Comparison of ENCODE assay signal across 1 cellular context in the genomic region with DNA sequence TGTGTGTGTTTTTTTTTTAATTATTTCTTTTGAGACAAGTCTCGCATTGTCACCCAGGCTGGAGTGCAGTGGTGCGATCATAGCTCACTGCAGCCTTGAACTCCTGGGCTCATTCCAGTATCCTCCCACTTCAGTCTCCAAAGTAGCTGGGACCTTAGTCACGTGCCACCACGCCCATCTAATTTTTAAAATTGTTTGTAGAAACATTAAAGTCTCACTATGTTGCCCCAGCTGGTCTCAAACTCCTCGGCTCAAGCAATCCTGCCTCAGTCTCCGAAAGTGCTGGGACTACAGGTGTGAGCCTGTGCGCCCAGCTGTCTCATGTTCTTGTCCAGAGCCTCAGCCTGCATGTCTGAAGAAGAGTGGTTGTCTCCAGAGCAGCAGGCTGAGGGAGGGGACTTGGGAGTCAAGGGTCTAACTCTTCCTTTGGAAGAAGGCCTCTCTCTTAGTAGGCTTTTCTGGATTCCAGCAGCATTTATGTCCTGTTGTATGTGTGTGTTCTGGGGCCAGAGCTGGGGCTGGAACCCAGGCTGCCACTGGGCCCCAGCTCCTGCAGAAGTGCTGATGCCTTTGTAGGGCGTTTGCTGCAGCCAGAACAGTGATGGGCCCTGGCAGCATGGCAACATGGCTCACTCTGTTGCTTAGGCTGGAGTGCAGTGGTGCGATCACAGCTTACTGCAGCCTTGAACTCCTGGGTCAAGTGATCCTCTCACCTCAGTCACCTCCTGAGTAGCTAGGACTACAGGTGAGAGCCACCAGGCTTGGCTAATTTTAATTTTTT.
TF ChIP-seq lines count a peak whose summit lies in the region.

No MANE protein-coding gene starts in this region.

TF ChIP-seq in HepG2, 621 proteins besides CTCF, POLR2A, EP300 and RAD21 (continued from another document and continues in another):
- TF ChIP-seq MIER3 (CRISPR knock-in tag; IDR thresholded peaks at IDR 0.05; ENCODE audit: borderline replicate concordance) (no peak), ZNF543 (CRISPR knock-in tag; IDR thresholded peaks at IDR 0.05) (no peak), BHLHE40 (IDR thresholded peaks at IDR 0.05; ENCODE audit: low read length) (peak; percentile 77), DNMT1 (CRISPR knock-in tag; IDR thresholded peaks at IDR 0.05) (no peak), KDM2A (CRISPR knock-in tag; IDR thresholded peaks at IDR 0.05; ENCODE audit: borderline replicate concordance, low read depth) (peak; percentile 44; the same call in 1 of the 2 replicates), ZBTB3 (CRISPR knock-in tag; IDR thresholded peaks at IDR 0.05; ENCODE audit: borderline replicate concordance, low read depth) (no peak), ZNF720 (CRISPR knock-in tag; IDR thresholded peaks at IDR 0.05) (no peak), MTF2 (CRISPR knock-in tag; IDR thresholded peaks at IDR 0.05; ENCODE audit: borderline replicate concordance) (no peak), ZNF580 (CRISPR knock-in tag; IDR thresholded peaks at IDR 0.05; ENCODE audit: borderline replicate concordance, low read depth) (no peak), ZNF749 (CRISPR knock-in tag; IDR thresholded peaks at IDR 0.05; ENCODE audit: borderline replicate concordance) (no peak), TSC22D2 (CRISPR knock-in tag; IDR thresholded peaks at IDR 0.05; ENCODE audit: borderline replicate concordance) (no peak), PRDM10 (CRISPR knock-in tag; IDR thresholded peaks at IDR 0.05; ENCODE audit: low read depth) (no peak), CREM (IDR thresholded peaks at IDR 0.05) (no peak), CREM (CRISPR knock-in tag; IDR thresholded peaks at IDR 0.05) (no peak), GABPA (IDR thresholded peaks at IDR 0.05; ENCODE audit: low read depth, low read length) (no peak), GABPA (CRISPR knock-in tag; IDR thresholded peaks at IDR 0.05; ENCODE audit: low read depth) (no peak), ATF1 (CRISPR knock-in tag; IDR thresholded peaks at IDR 0.05) (no peak), TOPORS (CRISPR knock-in tag; IDR thresholded peaks at IDR 0.05) (no peak), ZNF652 (CRISPR knock-in tag; IDR thresholded peaks at IDR 0.05; ENCODE audit: borderline replicate concordance, low read depth) (no peak), MED1 (CRISPR knock-in tag; IDR thresholded peaks at IDR 0.05) (no peak), ZNF431 (CRISPR knock-in tag; IDR thresholded peaks at IDR 0.05; ENCODE audit: borderline replicate concordance, low read depth) (no peak), SP4 (CRISPR knock-in tag; IDR thresholded peaks at IDR 0.05) (no peak), ZBTB10 (CRISPR knock-in tag; IDR thresholded peaks at IDR 0.05; ENCODE audit: borderline replicate concordance) (no peak), ZNF549 (CRISPR knock-in tag; IDR thresholded peaks at IDR 0.05) (no peak), SAP130 (CRISPR knock-in tag; IDR thresholded peaks at IDR 0.05; ENCODE audit: low read depth) (peak; percentile 40; the same call in 1 of the 2 replicates)
- TF ChIP-seq, protein P1, sequence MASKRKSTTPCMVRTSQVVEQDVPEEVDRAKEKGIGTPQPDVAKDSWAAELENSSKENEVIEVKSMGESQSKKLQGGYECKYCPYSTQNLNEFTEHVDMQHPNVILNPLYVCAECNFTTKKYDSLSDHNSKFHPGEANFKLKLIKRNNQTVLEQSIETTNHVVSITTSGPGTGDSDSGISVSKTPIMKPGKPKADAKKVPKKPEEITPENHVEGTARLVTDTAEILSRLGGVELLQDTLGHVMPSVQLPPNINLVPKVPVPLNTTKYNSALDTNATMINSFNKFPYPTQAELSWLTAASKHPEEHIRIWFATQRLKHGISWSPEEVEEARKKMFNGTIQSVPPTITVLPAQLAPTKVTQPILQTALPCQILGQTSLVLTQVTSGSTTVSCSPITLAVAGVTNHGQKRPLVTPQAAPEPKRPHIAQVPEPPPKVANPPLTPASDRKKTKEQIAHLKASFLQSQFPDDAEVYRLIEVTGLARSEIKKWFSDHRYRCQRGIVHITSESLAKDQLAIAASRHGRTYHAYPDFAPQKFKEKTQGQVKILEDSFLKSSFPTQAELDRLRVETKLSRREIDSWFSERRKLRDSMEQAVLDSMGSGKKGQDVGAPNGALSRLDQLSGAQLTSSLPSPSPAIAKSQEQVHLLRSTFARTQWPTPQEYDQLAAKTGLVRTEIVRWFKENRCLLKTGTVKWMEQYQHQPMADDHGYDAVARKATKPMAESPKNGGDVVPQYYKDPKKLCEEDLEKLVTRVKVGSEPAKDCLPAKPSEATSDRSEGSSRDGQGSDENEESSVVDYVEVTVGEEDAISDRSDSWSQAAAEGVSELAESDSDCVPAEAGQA (IDR thresholded peaks at IDR 0.05; ENCODE audit: low read depth): no peak
- TF ChIP-seq, protein P1 (CRISPR knock-in tag; IDR thresholded peaks at IDR 0.05; ENCODE audit: borderline replicate concordance): no peak
- TF ChIP-seq, protein P2, sequence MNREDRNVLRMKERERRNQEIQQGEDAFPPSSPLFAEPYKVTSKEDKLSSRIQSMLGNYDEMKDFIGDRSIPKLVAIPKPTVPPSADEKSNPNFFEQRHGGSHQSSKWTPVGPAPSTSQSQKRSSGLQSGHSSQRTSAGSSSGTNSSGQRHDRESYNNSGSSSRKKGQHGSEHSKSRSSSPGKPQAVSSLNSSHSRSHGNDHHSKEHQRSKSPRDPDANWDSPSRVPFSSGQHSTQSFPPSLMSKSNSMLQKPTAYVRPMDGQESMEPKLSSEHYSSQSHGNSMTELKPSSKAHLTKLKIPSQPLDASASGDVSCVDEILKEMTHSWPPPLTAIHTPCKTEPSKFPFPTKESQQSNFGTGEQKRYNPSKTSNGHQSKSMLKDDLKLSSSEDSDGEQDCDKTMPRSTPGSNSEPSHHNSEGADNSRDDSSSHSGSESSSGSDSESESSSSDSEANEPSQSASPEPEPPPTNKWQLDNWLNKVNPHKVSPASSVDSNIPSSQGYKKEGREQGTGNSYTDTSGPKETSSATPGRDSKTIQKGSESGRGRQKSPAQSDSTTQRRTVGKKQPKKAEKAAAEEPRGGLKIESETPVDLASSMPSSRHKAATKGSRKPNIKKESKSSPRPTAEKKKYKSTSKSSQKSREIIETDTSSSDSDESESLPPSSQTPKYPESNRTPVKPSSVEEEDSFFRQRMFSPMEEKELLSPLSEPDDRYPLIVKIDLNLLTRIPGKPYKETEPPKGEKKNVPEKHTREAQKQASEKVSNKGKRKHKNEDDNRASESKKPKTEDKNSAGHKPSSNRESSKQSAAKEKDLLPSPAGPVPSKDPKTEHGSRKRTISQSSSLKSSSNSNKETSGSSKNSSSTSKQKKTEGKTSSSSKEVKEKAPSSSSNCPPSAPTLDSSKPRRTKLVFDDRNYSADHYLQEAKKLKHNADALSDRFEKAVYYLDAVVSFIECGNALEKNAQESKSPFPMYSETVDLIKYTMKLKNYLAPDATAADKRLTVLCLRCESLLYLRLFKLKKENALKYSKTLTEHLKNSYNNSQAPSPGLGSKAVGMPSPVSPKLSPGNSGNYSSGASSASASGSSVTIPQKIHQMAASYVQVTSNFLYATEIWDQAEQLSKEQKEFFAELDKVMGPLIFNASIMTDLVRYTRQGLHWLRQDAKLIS (CRISPR knock-in tag; IDR thresholded peaks at IDR 0.05): no peak
- TF ChIP-seq, protein P3, sequence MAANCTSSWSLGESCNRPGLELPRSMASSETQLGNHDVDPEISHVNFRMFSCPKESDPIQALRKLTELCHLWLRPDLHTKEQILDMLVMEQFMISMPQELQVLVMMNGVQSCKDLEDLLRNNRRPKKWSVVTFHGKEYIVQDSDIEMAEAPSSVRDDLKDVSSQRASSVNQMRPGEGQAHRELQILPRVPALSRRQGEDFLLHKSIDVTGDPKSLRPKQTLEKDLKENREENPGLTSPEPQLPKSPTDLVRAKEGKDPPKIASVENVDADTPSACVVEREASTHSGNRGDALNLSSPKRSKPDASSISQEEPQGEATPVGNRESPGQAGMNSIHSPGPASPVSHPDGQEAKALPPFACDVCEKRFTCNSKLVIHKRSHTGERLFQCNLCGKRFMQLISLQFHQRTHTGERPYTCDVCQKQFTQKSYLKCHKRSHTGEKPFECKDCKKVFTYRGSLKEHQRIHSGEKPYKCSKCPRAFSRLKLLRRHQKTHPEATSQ (CRISPR knock-in tag; IDR thresholded peaks at IDR 0.05; ENCODE audit: borderline replicate concordance): no peak
- TF ChIP-seq, protein P4, sequence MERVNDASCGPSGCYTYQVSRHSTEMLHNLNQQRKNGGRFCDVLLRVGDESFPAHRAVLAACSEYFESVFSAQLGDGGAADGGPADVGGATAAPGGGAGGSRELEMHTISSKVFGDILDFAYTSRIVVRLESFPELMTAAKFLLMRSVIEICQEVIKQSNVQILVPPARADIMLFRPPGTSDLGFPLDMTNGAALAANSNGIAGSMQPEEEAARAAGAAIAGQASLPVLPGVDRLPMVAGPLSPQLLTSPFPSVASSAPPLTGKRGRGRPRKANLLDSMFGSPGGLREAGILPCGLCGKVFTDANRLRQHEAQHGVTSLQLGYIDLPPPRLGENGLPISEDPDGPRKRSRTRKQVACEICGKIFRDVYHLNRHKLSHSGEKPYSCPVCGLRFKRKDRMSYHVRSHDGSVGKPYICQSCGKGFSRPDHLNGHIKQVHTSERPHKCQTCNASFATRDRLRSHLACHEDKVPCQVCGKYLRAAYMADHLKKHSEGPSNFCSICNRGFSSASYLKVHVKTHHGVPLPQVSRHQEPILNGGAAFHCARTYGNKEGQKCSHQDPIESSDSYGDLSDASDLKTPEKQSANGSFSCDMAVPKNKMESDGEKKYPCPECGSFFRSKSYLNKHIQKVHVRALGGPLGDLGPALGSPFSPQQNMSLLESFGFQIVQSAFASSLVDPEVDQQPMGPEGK (CRISPR knock-in tag; IDR thresholded peaks at IDR 0.05): no peak
- TF ChIP-seq, protein P5, sequence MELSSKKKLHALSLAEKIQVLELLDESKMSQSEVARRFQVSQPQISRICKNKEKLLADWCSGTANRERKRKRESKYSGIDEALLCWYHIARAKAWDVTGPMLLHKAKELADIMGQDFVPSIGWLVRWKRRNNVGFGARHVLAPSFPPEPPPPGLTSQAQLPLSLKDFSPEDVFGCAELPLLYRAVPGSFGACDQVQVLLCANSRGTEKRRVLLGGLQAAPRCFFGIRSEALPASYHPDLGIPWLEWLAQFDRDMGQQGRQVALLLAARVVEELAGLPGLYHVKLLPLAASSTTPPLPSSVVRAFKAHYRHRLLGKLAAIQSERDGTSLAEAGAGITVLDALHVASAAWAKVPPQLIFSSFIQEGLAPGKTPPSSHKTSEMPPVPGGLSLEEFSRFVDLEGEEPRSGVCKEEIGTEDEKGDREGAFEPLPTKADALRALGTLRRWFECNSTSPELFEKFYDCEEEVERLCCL (CRISPR knock-in tag; IDR thresholded peaks at IDR 0.05; ENCODE audit: borderline replicate concordance): no peak
